Comparison of ENCODE assay signal across 11 cellular contexts in the genomic region with DNA sequence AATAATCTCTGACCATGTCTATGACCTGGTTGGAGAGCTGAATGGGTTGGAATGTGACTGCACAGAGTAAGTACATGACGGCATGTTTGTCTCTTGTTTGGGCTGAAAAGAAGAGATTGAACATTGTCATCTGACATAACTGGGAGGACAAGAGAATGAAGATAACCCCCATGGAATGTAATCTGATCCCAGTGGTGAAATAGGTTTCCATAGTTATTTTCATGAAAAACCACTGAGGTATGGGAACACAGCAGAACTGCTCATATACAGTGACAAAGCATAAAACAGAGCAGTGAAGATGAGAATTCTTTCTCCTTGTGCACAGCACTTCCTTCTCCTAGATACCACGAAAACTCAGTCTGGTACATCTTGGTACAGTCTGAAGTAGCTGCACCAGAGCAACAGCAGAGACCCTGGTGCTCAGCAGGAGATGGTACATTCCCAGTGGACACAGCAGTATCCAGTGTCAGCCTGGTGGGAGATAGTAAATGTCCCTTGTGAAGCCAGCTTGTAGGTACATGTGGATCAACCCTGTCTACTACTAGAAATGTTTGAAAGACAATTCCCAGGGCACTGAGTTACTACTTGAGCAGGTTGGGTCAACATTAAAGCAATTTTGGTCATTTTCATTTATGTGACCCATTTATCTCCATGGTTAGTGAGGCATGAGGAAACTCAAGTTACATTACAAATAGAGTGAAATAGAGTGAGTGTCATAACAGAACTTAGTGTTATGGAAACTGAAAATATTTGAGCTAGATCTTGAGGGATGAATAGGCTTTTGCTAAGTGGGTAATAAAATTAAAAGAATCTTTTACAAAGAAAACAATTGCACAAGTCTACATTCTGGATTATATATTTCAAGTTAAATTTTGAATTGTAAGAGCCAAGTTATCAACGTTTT.
DNase-seq lines count a peak whose midpoint lies in the region; ATAC-seq and TF ChIP-seq lines count a peak whose summit lies in the region.
"Had no signal": no experiment of that assay in that cellular context is flagged by ENCODE, and none has a peak within 500 bp of the region (broad histone marks: within the 10 kb centered on the region; RNA-seq: fewer than 3 reads in every experiment).

No MANE protein-coding gene starts in this region.

- H3K4me1 ChIP-seq in Caco-2 = peaks cover 50% of the 10 kb centered on the region
- H3K4me1 ChIP-seq: spleen, upper lobe of left lung had no signal

- CTCF ChIA-PET in Caco-2 (lab: Charles Lee) = no interaction called here
- CTCF ChIA-PET in activated CD4-positive, alpha-beta T cell treated with anti-CD3 and anti-CD28 coated beads, Interleukin-2, amount 10 ng/mL, durations not matched to agents 7 days and 5 days (lab: Charles Lee) = no interaction called here

- H3K4me3 Mint-ChIP-seq in Caco-2 (ENCODE audit: unreplicated experiment) = peak overlapping the region; percentile 52
- H3K4me3 Mint-ChIP-seq in nephron progenitor cell = no peak overlapping the region
- H3K4me3 Mint-ChIP-seq in activated CD4-positive, alpha-beta T cell treated with anti-CD3 and anti-CD28 coated beads, Interleukin-2, amount 10 ng/mL, durations not matched to agents 7 days and 5 days = no peak overlapping the region
- H3K4me3 Mint-ChIP-seq: GM23338 had no signal

- BruUV-seq in Caco-2 (replicated peaks; lab: Mats Ljungman, UMichigan) = no TSS peak

- H3K27ac Mint-ChIP-seq in Caco-2 (ENCODE audit: unreplicated experiment) (peak overlapping the region; percentile 89), nephron progenitor cell (no peak overlapping the region)
- H3K27ac Mint-ChIP-seq in activated CD4-positive, alpha-beta T cell treated with anti-CD3 and anti-CD28 coated beads, Interleukin-2, amount 10 ng/mL, durations not matched to agents 7 days and 5 days = no peak overlapping the region
- H3K27ac Mint-ChIP-seq: GM23338 had no signal

- H3K36me3 Mint-ChIP-seq in Caco-2 (ENCODE audit: insufficient read depth, unreplicated experiment) = no peaks in the 10 kb centered on the region
- H3K36me3 Mint-ChIP-seq in nephron progenitor cell (ENCODE audit: low read depth) = no peaks in the 10 kb centered on the region
- no peaks in the 10 kb centered on the region for H3K36me3 Mint-ChIP-seq in activated CD4-positive, alpha-beta T cell treated with anti-CD3 and anti-CD28 coated beads, Interleukin-2, amount 10 ng/mL, durations not matched to agents 7 days and 5 days (ENCODE audit: low read depth)

- POLR2A ChIA-PET in Caco-2 (lab: Charles Lee) = interaction anchor here (0.7 kb wide), 1 partner anchor 422 kb away, joined by 3 read pairs; no protein-coding TSS in a partner anchor
- POLR2A ChIA-PET in activated CD4-positive, alpha-beta T cell treated with anti-CD3 and anti-CD28 coated beads, Interleukin-2, amount 10 ng/mL, durations not matched to agents 7 days and 5 days (lab: Charles Lee) = no interaction called here

- no peaks in the 10 kb centered on the region for H3K27me3 ChIP-seq in Caco-2 (replicated peaks; ENCODE audit: control insufficient read depth, insufficient read depth, low read length)
- H3K27me3 ChIP-seq: spleen, upper lobe of left lung had no signal

- DNase-seq in Caco-2 (peak; percentile 53 to 63), LHCN-M2 (ENCODE audit: low read depth) (peak; percentile 51), fibroblast of peridontal ligament (ENCODE audit: extremely low read depth) (peak; percentile 49), nephron progenitor cell (no peak), SKM-1 (lab: John Stamatoyannopoulos, UW; ENCODE audit: unreplicated experiment) (no peak)
- DNase-seq in activated CD4-positive, alpha-beta T cell treated with anti-CD3 and anti-CD28 coated beads, Interleukin-2, amount 10 ng/mL, durations not matched to agents 7 days and 5 days = no peak
- DNase-seq: spleen, upper lobe of left lung had no signal

- intact Hi-C loops in Caco-2 (cut with micrococcal nuclease; ENCODE audit: unreplicated experiment) = loop anchor here (1.0 to 2.0 kb wide), 4 partner anchors 13 to 80 kb away; no protein-coding TSS in a partner anchor

- no peaks in the 10 kb centered on the region for H3K9me3 ChIP-seq in Caco-2
- H3K9me3 ChIP-seq: spleen, upper lobe of left lung had no signal

- no peak for TF ChIP-seq CTCF in Caco-2 (IDR thresholded peaks at IDR 0.05; ENCODE audit: insufficient read depth in 1 of 2, low read depth in 1 of 2, low read length in 1 of 2, severe bottlenecking in 1 of 2, unreplicated experiment in 1 of 2)
- TF ChIP-seq CTCF in nephron progenitor cell (IDR thresholded peaks at IDR 0.05) = no peak

- peak; percentile 72 for ATAC-seq in GM21390 (IDR thresholded peaks at IDR 0.05; ENCODE audit: unreplicated experiment)
- ATAC-seq in HG02623 (IDR thresholded peaks at IDR 0.05; ENCODE audit: unreplicated experiment) = no peak
- ATAC-seq: GM23338 had no signal

- peaks cover 34% of the 10 kb centered on the region for H3K4me1 Mint-ChIP-seq in Caco-2 (ENCODE audit: low read depth, unreplicated experiment)
- peaks cover 14% of the 10 kb centered on the region for H3K4me1 Mint-ChIP-seq in nephron progenitor cell
- H3K4me1 Mint-ChIP-seq in activated CD4-positive, alpha-beta T cell treated with anti-CD3 and anti-CD28 coated beads, Interleukin-2, amount 10 ng/mL, durations not matched to agents 7 days and 5 days = no peaks in the 10 kb centered on the region
- H3K4me1 Mint-ChIP-seq: GM23338 had no signal

- H3K9me3 Mint-ChIP-seq in Caco-2 (ENCODE audit: unreplicated experiment) (peaks cover 10% of the 10 kb centered on the region), nephron progenitor cell (no peaks in the 10 kb centered on the region)
- no peaks in the 10 kb centered on the region for H3K9me3 Mint-ChIP-seq in activated CD4-positive, alpha-beta T cell treated with anti-CD3 and anti-CD28 coated beads, Interleukin-2, amount 10 ng/mL, durations not matched to agents 7 days and 5 days
- H3K9me3 Mint-ChIP-seq: GM23338 had no signal

- H3K36me3 ChIP-seq in Caco-2 (ENCODE audit: control insufficient read depth, insufficient read depth, low read length) = no peaks in the 10 kb centered on the region
- H3K36me3 ChIP-seq: spleen, upper lobe of left lung had no signal

- no peaks in the 10 kb centered on the region for H3K27me3 Mint-ChIP-seq in Caco-2 (ENCODE audit: insufficient read depth, unreplicated experiment)
- H3K27me3 Mint-ChIP-seq in nephron progenitor cell (ENCODE audit: low read depth, poor library complexity) = peaks cover 3% of the 10 kb centered on the region
- peaks cover 5% of the 10 kb centered on the region for H3K27me3 Mint-ChIP-seq in activated CD4-positive, alpha-beta T cell treated with anti-CD3 and anti-CD28 coated beads, Interleukin-2, amount 10 ng/mL, durations not matched to agents 7 days and 5 days

- no peak overlapping the region for H3K4me3 ChIP-seq in Caco-2 (ENCODE audit: low read depth, low read length)
- H3K4me3 ChIP-seq: GM23338, spleen, upper lobe of left lung had no signal

Comparison
In these comparisons a context has a peak if more than half of its experiments do, and no peak if none do; other contexts are left out.
1. DNase-seq: peak in Caco-2 (2 of 2), LHCN-M2 (single experiment) and fibroblast of peridontal ligament (single experiment); none in nephron progenitor cell (single experiment), SKM-1 (single experiment) and activated CD4-positive, alpha-beta T cell treated with anti-CD3 and anti-CD28 coated beads, Interleukin-2, amount 10 ng/mL, durations not matched to agents 7 days and 5 days (single experiment).